8 cellular contexts compared by ENCODE assay signal in the genomic region with DNA sequence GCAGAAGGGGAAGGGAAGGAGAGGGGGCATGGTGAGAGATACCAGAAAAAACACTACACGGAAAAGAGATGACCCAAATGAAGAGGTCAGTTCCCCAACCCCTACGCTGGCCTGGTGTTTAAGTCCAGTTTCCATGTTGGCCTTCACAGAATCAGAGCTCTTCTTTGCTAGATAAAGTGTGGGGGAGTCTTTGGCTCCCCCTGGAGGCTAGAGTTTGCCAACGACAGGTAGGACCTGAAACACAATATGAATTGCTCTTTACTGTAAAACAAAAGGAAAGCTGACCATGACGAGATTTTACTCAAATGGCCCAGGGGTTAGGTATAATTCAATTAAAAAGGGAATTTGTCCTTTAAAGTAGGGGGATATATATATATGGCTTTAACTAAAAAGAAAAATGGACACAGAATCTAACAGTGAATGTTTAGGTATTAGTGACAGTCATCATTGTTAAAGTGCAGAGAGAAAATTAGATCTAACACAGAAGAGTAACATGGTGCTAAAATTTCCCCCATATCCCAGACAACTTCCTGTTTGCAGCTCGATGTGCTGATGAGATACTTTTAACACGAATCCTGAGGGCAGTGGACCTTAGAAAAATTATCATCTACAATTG.
DNase-seq lines count a peak whose midpoint lies in the region; ATAC-seq and TF ChIP-seq lines count a peak whose summit lies in the region.

No MANE protein-coding gene starts in this region.

- H3K27ac Mint-ChIP-seq in activated CD4-positive, alpha-beta memory T cell treated with anti-CD3 and anti-CD28 coated beads, Interleukin-2, amount 10 ng/mL, durations not matched to agents 7 days and 5 days, result peak overlapping the region; percentile 92
- H3K27ac Mint-ChIP-seq in neural progenitor cell, result peak overlapping the region; percentile 30

- no peak overlapping the region for H3K4me2 ChIP-seq in neural progenitor cell

- no peaks in the 10 kb centered on the region for H3K79me2 ChIP-seq in neural progenitor cell (ENCODE audit: low read depth)

- POLR2A ChIA-PET in activated CD4-positive, alpha-beta memory T cell treated with anti-CD3 and anti-CD28 coated beads, Interleukin-2, amount 10 ng/mL, durations not matched to agents 7 days and 5 days (lab: Charles Lee), result interaction anchor here (0.9 to 2.2 kb wide), 14 partner anchors 9 to 599 kb away, joined by 3 to 12 read pairs (median 4); a partner anchor contains a TSS

- H2AFZ ChIP-seq in neural progenitor cell (replicated peaks), result no peak overlapping the region

- no peak overlapping the region for H3K27ac ChIP-seq in neural progenitor cell

- peak overlapping the region; percentile 30 for H3K4me3 Mint-ChIP-seq in activated CD4-positive, alpha-beta memory T cell treated with anti-CD3 and anti-CD28 coated beads, Interleukin-2, amount 10 ng/mL, durations not matched to agents 7 days and 5 days
- no peak overlapping the region for H3K4me3 Mint-ChIP-seq in neural progenitor cell

- no peaks in the 10 kb centered on the region for H3K9me3 ChIP-seq in neural progenitor cell (ENCODE audit: low read depth)

- peaks cover 3% of the 10 kb centered on the region for H3K36me3 Mint-ChIP-seq in activated CD4-positive, alpha-beta memory T cell treated with anti-CD3 and anti-CD28 coated beads, Interleukin-2, amount 10 ng/mL, durations not matched to agents 7 days and 5 days (ENCODE audit: low read depth)
- H3K36me3 Mint-ChIP-seq in neural progenitor cell, result peaks cover 13% of the 10 kb centered on the region

- no peaks in the 10 kb centered on the region for H3K36me3 ChIP-seq in neural progenitor cell

- no peaks in the 10 kb centered on the region for H3K27me3 ChIP-seq in neural progenitor cell

- no peaks in the 10 kb centered on the region for H3F3A ChIP-seq in neural progenitor cell (ENCODE audit: low read depth)

- no peaks in the 10 kb centered on the region for H3K4me1 ChIP-seq in neural progenitor cell

- no peaks in the 10 kb centered on the region for H3K9me3 Mint-ChIP-seq in activated CD4-positive, alpha-beta memory T cell treated with anti-CD3 and anti-CD28 coated beads, Interleukin-2, amount 10 ng/mL, durations not matched to agents 7 days and 5 days
- H3K9me3 Mint-ChIP-seq in neural progenitor cell, result peaks cover 6% of the 10 kb centered on the region

- DNase-seq in SIG-M5 treated with dmso at 0.1 percent for 504 hours (lab: John Stamatoyannopoulos, UW; ENCODE audit: unreplicated experiment), result peak; percentile 42
- no peak for DNase-seq in SIG-M5 (lab: John Stamatoyannopoulos, UW)
- DNase-seq in NCI-H774 (lab: John Stamatoyannopoulos, UW), result peak; percentile 36
- peak; percentile 72 for DNase-seq in activated CD4-positive, alpha-beta memory T cell treated with anti-CD3 and anti-CD28 coated beads, Interleukin-2, amount 10 ng/mL, durations not matched to agents 7 days and 5 days
- peak; percentile 57 for DNase-seq in epidermal melanocyte (ENCODE audit: insufficient read length, low spot score)
- peak; percentile 75 for DNase-seq in neural progenitor cell (ENCODE audit: low spot score)

- TF ChIP-seq CTCF in neural progenitor cell (IDR thresholded peaks at IDR 0.05), result peak; percentile 88

- no peaks in the 10 kb centered on the region for H4K20me1 ChIP-seq in neural progenitor cell (ENCODE audit: low read depth)

- CTCF ChIA-PET in activated CD4-positive, alpha-beta memory T cell treated with anti-CD3 and anti-CD28 coated beads, Interleukin-2, amount 10 ng/mL, durations not matched to agents 7 days and 5 days (lab: Charles Lee), result interaction anchor here (0.6 to 3.8 kb wide), 50 partner anchors 9 to 938 kb away, joined by 3 to 42 read pairs (median 4); a partner anchor contains a TSS

- peak; percentile 49 for ATAC-seq in HG02852 (IDR thresholded peaks at IDR 0.05; ENCODE audit: unreplicated experiment)
- no peak for ATAC-seq in GM21529 (IDR thresholded peaks at IDR 0.05; ENCODE audit: unreplicated experiment)

- H3K4me1 Mint-ChIP-seq in activated CD4-positive, alpha-beta memory T cell treated with anti-CD3 and anti-CD28 coated beads, Interleukin-2, amount 10 ng/mL, durations not matched to agents 7 days and 5 days, result peaks cover 42% of the 10 kb centered on the region
- peaks cover 11% of the 10 kb centered on the region for H3K4me1 Mint-ChIP-seq in neural progenitor cell

- no peak overlapping the region for H3K4me3 ChIP-seq in neural progenitor cell

- H3K9ac ChIP-seq in neural progenitor cell, result no peak overlapping the region

- no peaks in the 10 kb centered on the region for H3K27me3 Mint-ChIP-seq in activated CD4-positive, alpha-beta memory T cell treated with anti-CD3 and anti-CD28 coated beads, Interleukin-2, amount 10 ng/mL, durations not matched to agents 7 days and 5 days
- H3K27me3 Mint-ChIP-seq in neural progenitor cell (ENCODE audit: insufficient read depth, low read depth), result peaks cover 3% of the 10 kb centered on the region
